Comparison of ENCODE assay signal across 1 cellular context in the genomic region with DNA sequence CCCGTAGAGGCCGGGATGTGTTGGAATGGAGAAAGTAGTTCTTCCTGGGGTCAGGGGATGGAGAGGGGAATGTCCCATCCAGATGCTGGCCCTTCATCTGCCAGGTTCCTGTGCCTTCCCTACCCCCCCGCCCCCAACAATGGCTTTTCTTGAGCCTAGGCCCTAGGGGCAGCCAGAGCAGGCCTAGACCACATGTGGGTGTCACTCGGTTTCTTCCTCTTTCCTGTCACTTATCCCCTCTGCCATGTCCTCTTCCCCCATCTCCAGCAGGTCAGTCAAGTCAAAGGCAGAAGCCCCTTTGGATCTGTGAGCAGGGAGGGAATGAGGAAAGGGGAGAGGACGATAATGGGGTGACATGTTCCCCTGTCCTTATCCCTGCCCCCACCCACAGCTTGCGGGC.
TF ChIP-seq lines count a peak whose summit lies in the region.

No MANE protein-coding gene starts in this region.

TF ChIP-seq in K562, 482 proteins besides CTCF, POLR2A, EP300 and RAD21:
- TF ChIP-seq CBX1 (IDR thresholded peaks at IDR 0.05; ENCODE audit: low read depth), result no peak
- 0 out of 2 replicates have a peak, but pooled peaks have one; percentile 39 for TF ChIP-seq ZNF740 (CRISPR knock-in tag; IDR thresholded peaks at IDR 0.05)
- no peak for TF ChIP-seq ZNF740 (tag; IDR thresholded peaks at IDR 0.05)
- TF ChIP-seq RBM34 (IDR thresholded peaks at IDR 0.05; ENCODE audit: borderline replicate concordance, insufficient read depth, low read length), result no peak
